1 cellular context compared by ENCODE assay signal in the genomic region with DNA sequence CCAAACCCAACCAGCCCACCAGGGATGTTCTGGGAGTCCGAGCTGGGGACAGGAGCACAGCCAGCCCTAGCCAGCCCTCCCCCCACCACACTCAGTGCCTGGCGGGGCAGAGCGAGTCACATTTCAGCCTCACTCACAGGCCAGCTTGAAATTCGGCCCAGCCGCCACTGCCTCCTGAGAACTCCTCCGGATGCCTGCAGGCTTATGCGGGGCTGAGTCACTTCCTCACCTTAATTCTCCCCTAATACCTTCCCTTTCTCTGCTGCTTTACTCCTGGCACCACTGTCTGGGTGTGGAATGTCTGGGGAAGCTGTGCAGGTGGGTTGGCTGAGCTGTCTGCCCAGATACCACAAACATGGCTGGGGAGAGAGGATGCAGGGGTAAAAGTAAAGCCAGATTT.
TF ChIP-seq lines count a peak whose summit lies in the region.

No MANE protein-coding gene starts in this region.

TF ChIP-seq in K562, 482 proteins besides CTCF, POLR2A, EP300 and RAD21:
- 0 out of 2 replicates have a peak, but pooled peaks have one; percentile 38 for TF ChIP-seq ZEB2 (IDR thresholded peaks at IDR 0.05)
- TF ChIP-seq CSDE1 (IDR thresholded peaks at IDR 0.05), result no peak
- TF ChIP-seq, protein P1, sequence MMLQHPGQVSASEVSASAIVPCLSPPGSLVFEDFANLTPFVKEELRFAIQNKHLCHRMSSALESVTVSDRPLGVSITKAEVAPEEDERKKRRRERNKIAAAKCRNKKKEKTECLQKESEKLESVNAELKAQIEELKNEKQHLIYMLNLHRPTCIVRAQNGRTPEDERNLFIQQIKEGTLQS (IDR thresholded peaks at IDR 0.05), result peak; percentile 21; the same call in 1 of the 2 replicates
- TF ChIP-seq, protein P1 (CRISPR knock-in tag; conservative IDR thresholded peaks at IDR 0.05), result no peak
- peak; percentile 40; the same call in 1 of the 2 replicates for TF ChIP-seq ETV5 (CRISPR knock-in tag; IDR thresholded peaks at IDR 0.05; ENCODE audit: low read depth)
- TF ChIP-seq ESRRB (CRISPR knock-in tag; IDR thresholded peaks at IDR 0.05; ENCODE audit: borderline replicate concordance), result no peak
- peak; percentile 43; the same call in 1 of the 2 replicates for TF ChIP-seq JUND (IDR thresholded peaks at IDR 0.05; ENCODE audit: borderline replicate concordance, low read depth, low read length)
- no peak for TF ChIP-seq JUND (tag; IDR thresholded peaks at IDR 0.05; ENCODE audit: borderline replicate concordance, low read depth, low read length)
- TF ChIP-seq FOSL1 (tag; conservative IDR thresholded peaks at IDR 0.05), result 0 out of 2 replicates have a peak, but pooled peaks have one; percentile 21
- TF ChIP-seq SMARCA4 (IDR thresholded peaks at IDR 0.05), result peak; percentile 28; the same call in 1 of the 2 replicates
- TF ChIP-seq GTF2E2 (tag; IDR thresholded peaks at IDR 0.05), result no peak
- TF ChIP-seq, protein P2, sequence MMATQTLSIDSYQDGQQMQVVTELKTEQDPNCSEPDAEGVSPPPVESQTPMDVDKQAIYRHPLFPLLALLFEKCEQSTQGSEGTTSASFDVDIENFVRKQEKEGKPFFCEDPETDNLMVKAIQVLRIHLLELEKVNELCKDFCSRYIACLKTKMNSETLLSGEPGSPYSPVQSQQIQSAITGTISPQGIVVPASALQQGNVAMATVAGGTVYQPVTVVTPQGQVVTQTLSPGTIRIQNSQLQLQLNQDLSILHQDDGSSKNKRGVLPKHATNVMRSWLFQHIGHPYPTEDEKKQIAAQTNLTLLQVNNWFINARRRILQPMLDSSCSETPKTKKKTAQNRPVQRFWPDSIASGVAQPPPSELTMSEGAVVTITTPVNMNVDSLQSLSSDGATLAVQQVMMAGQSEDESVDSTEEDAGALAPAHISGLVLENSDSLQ (IDR thresholded peaks at IDR 0.05), result no peak
- TF ChIP-seq, protein P3, sequence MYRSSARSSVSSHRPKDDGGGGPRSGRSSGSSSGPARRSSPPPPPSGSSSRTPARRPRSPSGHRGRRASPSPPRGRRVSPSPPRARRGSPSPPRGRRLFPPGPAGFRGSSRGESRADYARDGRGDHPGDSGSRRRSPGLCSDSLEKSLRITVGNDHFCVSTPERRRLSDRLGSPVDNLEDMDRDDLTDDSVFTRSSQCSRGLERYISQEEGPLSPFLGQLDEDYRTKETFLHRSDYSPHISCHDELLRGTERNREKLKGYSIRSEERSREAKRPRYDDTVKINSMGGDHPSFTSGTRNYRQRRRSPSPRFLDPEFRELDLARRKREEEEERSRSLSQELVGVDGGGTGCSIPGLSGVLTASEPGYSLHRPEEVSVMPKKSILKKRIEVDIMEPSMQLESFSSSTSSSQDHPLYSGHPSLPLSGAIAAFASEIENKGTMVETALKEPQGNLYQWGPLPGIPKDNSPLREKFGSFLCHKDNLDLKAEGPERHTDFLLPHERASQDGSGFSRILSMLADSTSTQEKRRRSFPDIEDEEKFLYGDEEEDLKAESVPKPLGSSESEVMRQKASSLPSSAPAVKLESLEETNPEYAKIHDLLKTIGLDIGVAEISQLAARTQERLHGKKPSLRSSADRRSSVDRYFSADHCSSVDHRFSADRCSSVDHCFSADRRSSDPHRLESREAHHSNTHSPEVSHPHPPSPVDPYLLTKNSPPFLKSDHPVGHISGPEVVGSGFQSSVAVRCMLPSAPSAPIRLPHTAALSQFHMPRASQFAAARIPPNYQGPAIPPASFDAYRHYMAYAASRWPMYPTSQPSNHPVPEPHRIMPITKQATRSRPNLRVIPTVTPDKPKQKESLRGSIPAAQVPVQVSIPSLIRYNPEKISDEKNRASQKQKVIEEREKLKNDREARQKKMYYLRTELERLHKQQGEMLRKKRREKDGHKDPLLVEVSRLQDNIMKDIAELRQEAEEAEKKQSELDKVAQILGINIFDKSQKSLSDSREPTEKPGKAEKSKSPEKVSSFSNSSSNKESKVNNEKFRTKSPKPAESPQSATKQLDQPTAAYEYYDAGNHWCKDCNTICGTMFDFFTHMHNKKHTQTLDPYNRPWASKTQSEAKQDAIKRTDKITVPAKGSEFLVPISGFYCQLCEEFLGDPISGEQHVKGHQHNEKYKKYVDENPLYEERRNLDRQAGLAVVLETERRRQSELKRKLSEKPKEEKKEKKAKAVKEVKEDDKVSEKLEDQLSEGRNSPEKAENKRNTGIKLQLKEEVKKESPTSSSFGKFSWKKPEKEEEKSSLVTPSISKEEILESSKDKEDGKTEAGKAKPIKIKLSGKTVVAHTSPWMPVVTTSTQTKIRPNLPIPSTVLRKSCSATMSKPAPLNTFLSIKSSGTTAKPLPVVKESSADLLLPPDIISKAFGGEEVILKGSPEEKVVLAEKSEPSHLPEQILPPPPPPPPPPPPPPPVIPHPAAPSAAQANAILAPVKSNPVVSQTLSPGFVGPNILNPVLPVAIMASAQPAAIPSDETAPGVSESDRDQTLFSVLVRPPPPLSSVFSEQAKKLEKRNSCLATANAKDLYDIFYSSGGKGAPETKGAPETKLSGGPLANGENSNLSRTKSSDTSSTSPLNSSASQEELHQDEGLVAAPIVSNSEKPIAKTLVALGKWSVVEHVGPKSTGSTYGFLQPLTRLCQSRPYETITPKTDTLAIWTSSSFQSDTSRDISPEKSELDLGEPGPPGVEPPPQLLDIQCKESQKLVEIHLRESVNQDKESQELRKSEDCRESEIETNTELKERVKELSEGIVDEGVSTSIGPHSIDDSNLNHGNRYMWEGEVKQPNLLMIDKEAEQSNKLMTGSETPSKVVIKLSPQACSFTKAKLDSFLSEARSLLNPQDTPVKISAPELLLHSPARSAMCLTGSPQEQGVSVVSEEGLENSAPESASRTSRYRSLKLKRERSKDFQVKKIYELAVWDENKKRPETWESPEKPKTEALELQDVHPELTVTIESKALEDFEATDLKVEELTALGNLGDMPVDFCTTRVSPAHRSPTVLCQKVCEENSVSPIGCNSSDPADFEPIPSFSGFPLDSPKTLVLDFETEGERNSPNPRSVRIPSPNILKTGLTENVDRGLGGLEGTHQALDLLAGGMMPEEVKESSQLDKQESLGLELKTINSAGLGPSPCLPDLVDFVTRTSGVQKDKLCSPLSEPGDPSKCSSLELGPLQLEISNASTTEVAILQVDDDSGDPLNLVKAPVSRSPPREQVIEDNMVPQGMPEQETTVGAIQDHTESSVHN (IDR thresholded peaks at IDR 0.05; ENCODE audit: borderline replicate concordance in 1 of 2, low read depth in 1 of 2), result no peak
- 0 out of 2 replicates have a peak, but pooled peaks have one; percentile 23 for TF ChIP-seq JUN (IDR thresholded peaks at IDR 0.05; ENCODE audit: borderline replicate concordance, low read depth, low read length)
- TF ChIP-seq JUN (CRISPR knock-in tag; IDR thresholded peaks at IDR 0.05; ENCODE audit: borderline replicate concordance), result no peak
- TF ChIP-seq, protein P4, sequence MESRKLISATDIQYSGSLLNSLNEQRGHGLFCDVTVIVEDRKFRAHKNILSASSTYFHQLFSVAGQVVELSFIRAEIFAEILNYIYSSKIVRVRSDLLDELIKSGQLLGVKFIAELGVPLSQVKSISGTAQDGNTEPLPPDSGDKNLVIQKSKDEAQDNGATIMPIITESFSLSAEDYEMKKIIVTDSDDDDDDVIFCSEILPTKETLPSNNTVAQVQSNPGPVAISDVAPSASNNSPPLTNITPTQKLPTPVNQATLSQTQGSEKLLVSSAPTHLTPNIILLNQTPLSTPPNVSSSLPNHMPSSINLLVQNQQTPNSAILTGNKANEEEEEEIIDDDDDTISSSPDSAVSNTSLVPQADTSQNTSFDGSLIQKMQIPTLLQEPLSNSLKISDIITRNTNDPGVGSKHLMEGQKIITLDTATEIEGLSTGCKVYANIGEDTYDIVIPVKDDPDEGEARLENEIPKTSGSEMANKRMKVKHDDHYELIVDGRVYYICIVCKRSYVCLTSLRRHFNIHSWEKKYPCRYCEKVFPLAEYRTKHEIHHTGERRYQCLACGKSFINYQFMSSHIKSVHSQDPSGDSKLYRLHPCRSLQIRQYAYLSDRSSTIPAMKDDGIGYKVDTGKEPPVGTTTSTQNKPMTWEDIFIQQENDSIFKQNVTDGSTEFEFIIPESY (CRISPR knock-in tag; IDR thresholded peaks at IDR 0.05), result peak; percentile 61
- TF ChIP-seq, protein P5, sequence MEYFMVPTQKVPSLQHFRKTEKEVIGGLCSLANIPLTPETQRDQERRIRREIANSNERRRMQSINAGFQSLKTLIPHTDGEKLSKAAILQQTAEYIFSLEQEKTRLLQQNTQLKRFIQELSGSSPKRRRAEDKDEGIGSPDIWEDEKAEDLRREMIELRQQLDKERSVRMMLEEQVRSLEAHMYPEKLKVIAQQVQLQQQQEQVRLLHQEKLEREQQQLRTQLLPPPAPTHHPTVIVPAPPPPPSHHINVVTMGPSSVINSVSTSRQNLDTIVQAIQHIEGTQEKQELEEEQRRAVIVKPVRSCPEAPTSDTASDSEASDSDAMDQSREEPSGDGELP (CRISPR knock-in tag; IDR thresholded peaks at IDR 0.05; ENCODE audit: borderline replicate concordance), result no peak
- TF ChIP-seq HCFC1 (IDR thresholded peaks at IDR 0.05; ENCODE audit: low read depth, low read length), result no peak
- peak; percentile 29; the same call in 1 of the 2 replicates for TF ChIP-seq SPI1 (IDR thresholded peaks at IDR 0.05; ENCODE audit: borderline replicate concordance, low read depth, low read length)
- TF ChIP-seq ZNF584 (CRISPR knock-in tag; IDR thresholded peaks at IDR 0.05; ENCODE audit: low read depth), result no peak
